ENCODE assay signal across 8 cellular contexts in genomic region chr22:37686002-37686982, GRCh38. TPM values are rescaled to one million over a fixed set of nuclear protein-coding genes. Genes with fewer than 3 reads are reported as not detected.
DNase-seq lines count a peak whose midpoint lies in the region; ATAC-seq and TF ChIP-seq lines count a peak whose summit lies in the region.

TSS of gene NOL12 (plus strand) at chr22:37686343. CDS start at chr22:37686393, 50 bp downstream.

- H3K27ac Mint-ChIP-seq in activated T-cell treated with anti-CD3 and anti-CD28 coated beads, Interleukin-2, amount 50 U/mL, for 24 hours: peak within 1 kb of the TSS; percentile 97

- H3K9me3 ChIP-seq in PC-3 (ENCODE audit: low read length) (no peaks in the 10 kb centered on the region), esophagus (ENCODE audit: control insufficient read depth in 2 of 2, insufficient read depth in 1 of 2, low read depth in 1 of 2, low read length in 1 of 2) (no peaks in the 10 kb centered on the region), muscle layer of colon (ENCODE audit: low read length) (no peaks in the 10 kb centered on the region)

- DNase-seq in COLO668 (lab: John Stamatoyannopoulos, UW; ENCODE audit: unreplicated experiment) (peak; percentile 87), HuH-7 (ENCODE audit: low spot score) (peak; percentile 84), PC-3 (peak; percentile 87)
- peak; percentile 90 for DNase-seq in activated T-cell treated with anti-CD3 and anti-CD28 coated beads, Interleukin-2, amount 50 U/mL, for 24 hours
- DNase-seq in stimulated activated CD8-positive, alpha-beta memory T cell treated with anti-CD3 and anti-CD28 coated beads, Interleukin-7, amount 100 ng/mL, for 4 hours (ENCODE audit: low read depth in 2 of 2): peak; percentile 63 to 67

- H3K36me3 Mint-ChIP-seq in activated T-cell treated with anti-CD3 and anti-CD28 coated beads, Interleukin-2, amount 50 U/mL, for 24 hours (ENCODE audit: low read depth): peaks cover 50% of the 10 kb centered on the region

- 2% methylated on average over 57 to 62 of the region's 62 CpGs for WGBS in esophagus, 2 donors

- H3K27me3 ChIP-seq in PC-3 (ENCODE audit: low read length): no peaks in the 10 kb centered on the region
- no peaks in the 10 kb centered on the region for H3K27me3 ChIP-seq in esophagus (ENCODE audit: control insufficient read depth in 1 of 2, insufficient read depth in 2 of 2, low read length in 2 of 2)
- no peaks in the 10 kb centered on the region for H3K27me3 ChIP-seq in muscle layer of colon (ENCODE audit: control insufficient read depth in 1 of 2, insufficient read depth in 2 of 2, low read length in 2 of 2)

- intact Hi-C loops in PC-3 (cut with micrococcal nuclease): loop anchor here (10.0 kb wide), 1 partner anchor 119 kb away; the partner anchor contains the start of gene GCAT

- no peaks in the 10 kb centered on the region for H3K27me3 Mint-ChIP-seq in activated T-cell treated with anti-CD3 and anti-CD28 coated beads, Interleukin-2, amount 50 U/mL, for 24 hours

- H3K36me3 ChIP-seq in PC-3 (ENCODE audit: low read depth, low read length) (peaks cover 12% of the 10 kb centered on the region; the same call in 1 of the 2 replicates), esophagus (ENCODE audit: control insufficient read depth in 2 of 2, insufficient read depth in 2 of 2, low read length in 1 of 2) (peaks cover 4 to 9% of the 10 kb centered on the region in 2 donors), muscle layer of colon (ENCODE audit: insufficient read depth, low read length) (peaks cover 22% of the 10 kb centered on the region)

- peak within 1 kb of the TSS; percentile 77 for H3K27ac ChIP-seq in PC-3 (ENCODE audit: low read length)
- peak within 1 kb of the TSS; percentile 79 to 95 for H3K27ac ChIP-seq in esophagus (ENCODE audit: low read depth in 2 of 2, low read length in 1 of 2)
- peak within 1 kb of the TSS; percentile 85 for H3K27ac ChIP-seq in muscle layer of colon (ENCODE audit: low read depth, low read length)

- H3K9ac ChIP-seq in PC-3 (ENCODE audit: low read length) (peak within 1 kb of the TSS; percentile 95), muscle layer of colon (ENCODE audit: low read length) (peak within 1 kb of the TSS; percentile 93)

- H3K79me2 ChIP-seq in PC-3 (ENCODE audit: low read length): peaks cover 21% of the 10 kb centered on the region

- POLR2A ChIA-PET in PC-3 (lab: Charles Lee; ENCODE audit: unreplicated experiment): interaction anchor here (0.6 to 1.0 kb wide), 5 partner anchors 11 to 137 kb away, joined by 3 to 11 read pairs (median 6); partner anchors contain the start of genes GGA1, LGALS1 and PDXP

- no peaks in the 10 kb centered on the region for H3K9me2 ChIP-seq in PC-3 (replicated peaks; ENCODE audit: low read length)

- no peaks in the 10 kb centered on the region for H4K20me1 ChIP-seq in PC-3 (ENCODE audit: low read length)

- peak within 1 kb of the TSS; percentile 99 for H3K4me2 ChIP-seq in PC-3 (ENCODE audit: low read length)

- peaks cover 33% of the 10 kb centered on the region for H3K4me1 Mint-ChIP-seq in activated T-cell treated with anti-CD3 and anti-CD28 coated beads, Interleukin-2, amount 50 U/mL, for 24 hours (ENCODE audit: low read depth)

- H3K4me3 ChIP-seq in PC-3 (ENCODE audit: low read length) (peak within 1 kb of the TSS; percentile 100), esophagus (ENCODE audit: low read depth in 1 of 2, low read length in 2 of 2) (peak within 1 kb of the TSS; percentile 81), muscle layer of colon (ENCODE audit: low read depth in 1 of 2, low read length in 2 of 2) (peak within 1 kb of the TSS; percentile 90 to 100)

- H3K4me1 ChIP-seq in PC-3 (ENCODE audit: insufficient read depth, low read length) (peaks cover 17% of the 10 kb centered on the region), esophagus (ENCODE audit: control insufficient read depth in 2 of 2, insufficient read depth in 2 of 2, low read length in 1 of 2) (peaks cover 2 to 9% of the 10 kb centered on the region in 2 donors), muscle layer of colon (ENCODE audit: insufficient read depth, low read length) (peaks cover 10% of the 10 kb centered on the region)

- ATAC-seq in GM21381 (IDR thresholded peaks at IDR 0.05; ENCODE audit: unreplicated experiment) (peak; percentile 78), PC-3 (peak; percentile 66)

- H3K4me3 Mint-ChIP-seq in activated T-cell treated with anti-CD3 and anti-CD28 coated beads, Interleukin-2, amount 50 U/mL, for 24 hours: peak within 1 kb of the TSS; percentile 99

- CTCF ChIA-PET in PC-3 (lab: Charles Lee): no interaction called here

- peak within 1 kb of the TSS; percentile 90 for H2AFZ ChIP-seq in PC-3 (ENCODE audit: low read length)

- H3F3A ChIP-seq in PC-3 (ENCODE audit: low read length, unreplicated experiment): no peaks in the 10 kb centered on the region

- TF ChIP-seq CTCF in PC-3 (conservative IDR thresholded peaks at IDR 0.05; ENCODE audit: low read depth, low read length): no peak

- H3K9me3 Mint-ChIP-seq in activated T-cell treated with anti-CD3 and anti-CD28 coated beads, Interleukin-2, amount 50 U/mL, for 24 hours: no peaks in the 10 kb centered on the region

- TSS peak; percentile 88 for BruUV-seq in PC-3 (replicated peaks; lab: Mats Ljungman, UMichigan)

RNA-seq across cellular contexts. Expression of gene NOL12, which starts in this region (rescaled TPM):
- total RNA-seq in PC-3 (2014; rRNA removed): 32.9 and 45.4 TPM in 2 replicates
- 10 to 100 TPM; 35.2 to 43.3 TPM for polyA plus RNA-seq in esophagus

Comparison
In these comparisons a context has a peak if more than half of its experiments do, and no peak if none do; other contexts are left out.
1. Peak in every context shown above with its lines: DNase-seq, ATAC-seq, H3K4me3 ChIP-seq and H3K27ac ChIP-seq.